13 cellular contexts compared by ENCODE assay signal in the genomic region with DNA sequence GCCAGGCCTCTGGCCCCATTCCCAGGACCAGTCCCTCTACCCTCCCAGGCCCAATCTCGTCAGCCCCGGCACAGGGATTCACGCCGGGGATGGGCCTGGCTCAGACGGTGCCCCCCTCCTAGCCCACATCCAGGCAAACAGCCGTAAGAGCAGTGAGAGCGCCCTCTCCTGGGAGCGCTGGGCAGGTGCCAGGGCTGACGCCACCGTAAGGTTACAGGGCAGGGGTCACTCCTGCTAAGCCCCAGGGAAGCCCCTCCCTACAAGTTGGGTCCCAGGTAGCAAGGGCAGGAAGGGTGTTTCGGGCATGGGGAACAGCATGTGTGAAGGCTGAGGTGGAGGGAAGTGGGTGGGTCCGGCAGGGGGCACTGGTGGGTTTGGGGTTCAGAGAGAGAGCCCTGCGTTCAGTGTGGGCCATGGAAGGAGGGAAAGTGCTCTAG. TPM values are rescaled to one million over a fixed set of nuclear protein-coding genes. Genes with fewer than 3 reads are reported as not detected.
A peak's percentile ranks its signal among the peaks of the same experiment; 100 is the strongest.
DNase-seq lines count a peak whose midpoint lies in the region; ATAC-seq and TF ChIP-seq lines count a peak whose summit lies in the region.
"Had no signal": no experiment of that assay in that cellular context is flagged by ENCODE, and none has a peak within 500 bp of the region (broad histone marks: within the 10 kb centered on the region; RNA-seq: fewer than 3 reads in every experiment).

No MANE protein-coding gene starts in this region.

- H3K27ac ChIP-seq in A673 (ENCODE audit: low read depth, low read length, poor library complexity, severe bottlenecking) = no peak overlapping the region
- H3K27ac ChIP-seq in iPS DF 6.9 (ENCODE audit: low read length) = no peak overlapping the region
- H3K27ac ChIP-seq: heart left ventricle had no signal

- H3K4me3 ChIP-seq in A673 (ENCODE audit: low read depth, low read length, poor library complexity, severe bottlenecking) (no peak overlapping the region), iPS DF 6.9 (ENCODE audit: low read length) (no peak overlapping the region)
- H3K4me3 ChIP-seq: heart left ventricle had no signal

- POLR2A ChIA-PET in A673 (lab: Charles Lee; ENCODE audit: low non-redundant PET) = no interaction called here

- H3K27me3 ChIP-seq in A673 (replicated peaks; ENCODE audit: insufficient read depth, low read depth, low read length, poor library complexity) = no peaks in the 10 kb centered on the region
- no peaks in the 10 kb centered on the region for H3K27me3 ChIP-seq in iPS DF 6.9 (ENCODE audit: control insufficient read depth, insufficient read depth, low read length)
- H3K27me3 ChIP-seq: heart left ventricle had no signal

- CTCF ChIA-PET in A673 (lab: Charles Lee) = no interaction called here

- H3K36me3 ChIP-seq in A673 (ENCODE audit: insufficient read depth, low read length, poor library complexity, severe bottlenecking) (no peaks in the 10 kb centered on the region), iPS DF 6.9 (ENCODE audit: control insufficient read depth, insufficient read depth, low read length) (no peaks in the 10 kb centered on the region)
- H3K36me3 ChIP-seq: heart left ventricle had no signal

- H3K9me3 ChIP-seq in A673 (ENCODE audit: low read depth, low read length, poor library complexity, severe bottlenecking) (no peaks in the 10 kb centered on the region), iPS DF 6.9 (ENCODE audit: control insufficient read depth, insufficient read depth, low read length) (no peaks in the 10 kb centered on the region)
- H3K9me3 ChIP-seq: heart left ventricle had no signal

- in situ Hi-C loops in GM13977 (cut with MboI; ENCODE audit: low pct_unique_long_range_greater_than_20kb, low sequenced_read_pairs, unreplicated experiment) = no loop called here

- H3K4me1 ChIP-seq in A673 (ENCODE audit: insufficient read depth, low read length, poor library complexity, severe bottlenecking) = no peaks in the 10 kb centered on the region
- H3K4me1 ChIP-seq in iPS DF 6.9 (ENCODE audit: control insufficient read depth, insufficient read depth, low read length) = no peaks in the 10 kb centered on the region

- ATAC-seq in HG03175 (IDR thresholded peaks at IDR 0.05; ENCODE audit: unreplicated experiment) (no peak), HG02970 (IDR thresholded peaks at IDR 0.05; ENCODE audit: low FRiP score, unreplicated experiment) (no peak), GM21515 (IDR thresholded peaks at IDR 0.05; ENCODE audit: unreplicated experiment) (no peak)
- ATAC-seq: heart left ventricle; naive thymus-derived CD4-positive, alpha-beta T cell; stimulated activated naive B cell treated with anti-CD40 and anti-IgM and Interleukin-4, amounts not matched to agents 10 μg/mL and 1 μg/mL and 100 μg/mL, for 72 hours had no signal

- intact Hi-C loops in A673 (cut with micrococcal nuclease; ENCODE audit: unreplicated experiment) = no loop called here

- peak; percentile 81 for TF ChIP-seq CTCF in A673 (conservative IDR thresholded peaks at IDR 0.05; ENCODE audit: low read depth, low read length)
- TF ChIP-seq CTCF in GM13977 (IDR thresholded peaks at IDR 0.05; ENCODE audit: extremely low read depth, insufficient read depth, missing control alignments) = peak; percentile 10

- no TSS peak for BruUV-seq in A673 (replicated peaks; lab: Mats Ljungman, UMichigan)

- DNase-seq in A673 (ENCODE audit: low spot score) = no peak
- no peak for DNase-seq in GM13977 (ENCODE audit: low spot score)
- DNase-seq in UCSD-AML1 (lab: John Stamatoyannopoulos, UW; ENCODE audit: unreplicated experiment) = peak; percentile 39
- DNase-seq in iPS DF 6.9 (ENCODE audit: low read depth, low spot score) = peak; percentile 66
- no peak for DNase-seq in HT-29 (ENCODE audit: low spot score)
- DNase-seq: activated B cell treated with CpG ODN at 0.5 μM for 24 hours; naive thymus-derived CD4-positive, alpha-beta T cell; NCI-H1417; stimulated activated naive B cell treated with anti-CD40 and anti-IgM and Interleukin-4, amounts not matched to agents 10 μg/mL and 1 μg/mL and 100 μg/mL, for 72 hours had no signal

- no CpG with 5 or more reads among the region's 13 CpGs for WGBS in iPS DF 6.9 (ENCODE audit: insufficient coverage, insufficient read length)

RNA-seq across cellular contexts. Expression of gene PPARA, which starts 19.2 kb away (rescaled TPM):
- total RNA-seq in A673 (2021) = 2.0 and 4.0 TPM in 2 replicates
- total RNA-seq in HT-29 (2014; rRNA removed; shearing (Covaris generic)) = 14.6 and 18.1 TPM in 2 replicates

Comparison
In these comparisons a context has a peak if more than half of its experiments do, and no peak if none do; other contexts are left out.
1. DNase-seq: peak in UCSD-AML1 (single experiment) and iPS DF 6.9 (single experiment); none in A673 (single experiment), GM13977 (single experiment) and HT-29 (single experiment).